Comparison of ENCODE assay signal across 13 cellular contexts in the genomic region with DNA sequence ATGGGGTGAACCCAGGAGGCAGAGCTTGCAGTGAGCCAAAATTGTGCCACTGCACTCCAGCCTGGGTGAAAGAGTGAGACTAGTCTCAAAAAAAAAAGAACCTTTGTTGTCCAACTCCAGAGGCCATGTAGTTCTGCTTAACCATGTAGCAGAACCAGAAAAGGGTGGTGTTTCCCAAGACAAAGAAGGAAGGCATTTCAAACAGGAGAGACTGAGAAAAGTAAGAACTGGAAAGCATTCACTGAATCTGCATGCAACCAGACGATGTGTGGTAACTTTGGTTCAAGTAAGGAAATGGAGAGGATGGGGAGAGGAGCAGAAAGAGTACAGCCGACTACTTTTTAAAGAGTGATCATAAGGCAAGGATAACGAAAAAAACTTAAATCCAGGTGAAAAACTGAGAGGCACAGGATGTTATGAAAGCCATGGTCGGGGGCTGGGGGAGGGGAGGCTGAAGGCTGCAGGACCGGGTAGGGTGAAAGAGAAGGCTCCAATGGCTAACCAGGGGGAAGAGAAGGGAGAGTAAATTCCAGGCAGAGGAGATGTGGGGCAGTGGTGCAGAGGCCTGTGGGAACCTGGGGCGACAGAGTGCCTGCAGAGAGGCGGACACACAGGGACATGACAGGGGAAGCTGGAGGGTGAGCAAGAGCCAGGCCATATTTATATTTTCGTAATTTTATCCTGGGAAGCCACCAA. TPM values are rescaled to one million over a fixed set of nuclear protein-coding genes. Genes with fewer than 3 reads are reported as not detected.
DNase-seq lines count a peak whose midpoint lies in the region; ATAC-seq, FAIRE-seq and TF ChIP-seq lines count a peak whose summit lies in the region.
"Had no signal": no experiment of that assay in that cellular context is flagged by ENCODE, and none has a peak within 500 bp of the region (broad histone marks: within the 10 kb centered on the region; RNA-seq: fewer than 3 reads in every experiment).

No MANE protein-coding gene starts in this region.

- WGBS in small intestine, 3 donors: 76 to 89% (median 84%) methylated on average over 8 of the region's 8 CpGs
- WGBS in HepG2 (ENCODE audit: low lambda C conversion rate): 84% methylated on average over 8 of the region's 8 CpGs

- no peak for TF ChIP-seq POLR2A in HepG2 (IDR thresholded peaks at IDR 0.05; ENCODE audit: insufficient read depth in 1 of 2, low read depth in 2 of 2, low read length in 2 of 2)

- no peaks in the 10 kb centered on the region for H3K9me3 Mint-ChIP-seq in activated T-helper 17 cell treated with anti-CD3 and anti-CD28 coated beads, Interleukin-2, amount 50 U/mL, for 72 hours
- no peaks in the 10 kb centered on the region for H3K9me3 Mint-ChIP-seq in naive B cell

- no peak overlapping the region for H2AFZ ChIP-seq in ACC112 (ENCODE audit: low read length, unreplicated experiment)
- H2AFZ ChIP-seq in HepG2 (ENCODE audit: low read length): no peak overlapping the region

- CTCF ChIA-PET in HepG2 (lab: Yijun Ruan, JAX; ENCODE audit: low intra/inter-chr PET ratio, low total read pairs): no interaction called here

- POLR2A ChIA-PET in HepG2 (lab: Yijun Ruan, JAX): no interaction called here

- H3K27me3 Mint-ChIP-seq in activated T-helper 17 cell treated with anti-CD3 and anti-CD28 coated beads, Interleukin-2, amount 50 U/mL, for 72 hours: no peaks in the 10 kb centered on the region
- no peaks in the 10 kb centered on the region for H3K27me3 Mint-ChIP-seq in naive B cell

- peaks cover 8% of the 10 kb centered on the region; the same call in 1 of the 2 replicates for H4K20me1 ChIP-seq in HepG2 (ENCODE audit: insufficient read depth, low read length)

- no peak for TF ChIP-seq CTCF in HepG2 (CRISPR knock-in tag; IDR thresholded peaks at IDR 0.05)

- no peak overlapping the region for H3K4me3 Mint-ChIP-seq in activated T-helper 17 cell treated with anti-CD3 and anti-CD28 coated beads, Interleukin-2, amount 50 U/mL, for 72 hours
- H3K4me3 Mint-ChIP-seq in naive B cell: peak overlapping the region; percentile 78 to 94 (median 86)

- H3K9me3 ChIP-seq in small intestine (ENCODE audit: control insufficient read depth, low read depth) (no peaks in the 10 kb centered on the region), HepG2 (ENCODE audit: low read length) (no peaks in the 10 kb centered on the region)

- H3K27ac ChIP-seq in ACC112 (ENCODE audit: low read depth, low read length) (peak overlapping the region; percentile 2; the same call in 1 of the 2 replicates), small intestine (ENCODE audit: low read depth in 1 of 2, low read length in 1 of 2) (no peak overlapping the region), HepG2 (ENCODE audit: extremely low read length, insufficient read depth, low read length) (no peak overlapping the region)
- H3K27ac ChIP-seq: WERI-Rb-1 had no signal

- H3K4me2 ChIP-seq in HepG2 (ENCODE audit: low read depth, low read length): no peak overlapping the region

- no peak for TF ChIP-seq RAD21 in HepG2 (CRISPR knock-in tag; IDR thresholded peaks at IDR 0.05)

- TF ChIP-seq EP300 in HepG2 (IDR thresholded peaks at IDR 0.05; ENCODE audit: low read depth in 2 of 2, low read length in 2 of 2): no peak
- no peak for TF ChIP-seq EP300 in HepG2 (CRISPR knock-in tag; IDR thresholded peaks at IDR 0.05; ENCODE audit: borderline replicate concordance)

- peaks cover 36% of the 10 kb centered on the region for H3K4me1 Mint-ChIP-seq in activated T-helper 17 cell treated with anti-CD3 and anti-CD28 coated beads, Interleukin-2, amount 50 U/mL, for 72 hours
- peaks cover 64 to 94% (median 68%) of the 10 kb centered on the region in 3 donors for H3K4me1 Mint-ChIP-seq in naive B cell

- no peak overlapping the region for H3K9ac ChIP-seq in HepG2 (ENCODE audit: insufficient read depth, low read depth, low read length)

- no peak for ATAC-seq in activated T-helper 17 cell treated with anti-CD3 and anti-CD28 coated beads, Interleukin-2, amount 50 U/mL, for 72 hours (replicated peaks)
- ATAC-seq in naive B cell (ENCODE audit: low read depth in 2 of 2): no peak
- no peak for ATAC-seq in HG03095 (IDR thresholded peaks at IDR 0.05; ENCODE audit: unreplicated experiment)
- no peak for ATAC-seq in HepG2
- ATAC-seq: right cardiac atrium had no signal

- BruUV-seq in HepG2 (replicated peaks; lab: Mats Ljungman, UMichigan): no TSS peak

- no peaks in the 10 kb centered on the region for H3K36me3 Mint-ChIP-seq in activated T-helper 17 cell treated with anti-CD3 and anti-CD28 coated beads, Interleukin-2, amount 50 U/mL, for 72 hours (ENCODE audit: low read depth)
- peaks cover 0 to 8% of the 10 kb centered on the region in 2 donors for H3K36me3 Mint-ChIP-seq in naive B cell

- FAIRE-seq in small intestine (lab: Jason Lieb, UNC): no peak
- no peak for FAIRE-seq in HepG2 (lab: Jason Lieb, UNC)
- FAIRE-seq: urothelium cell line had no signal

- H3K4me1 ChIP-seq in ACC112 (ENCODE audit: control insufficient read depth, insufficient read depth, low read length, unreplicated experiment) (peaks cover 16% of the 10 kb centered on the region), small intestine (ENCODE audit: control insufficient read depth in 2 of 2, insufficient read depth in 1 of 2, low read depth in 1 of 2, low read length in 1 of 2) (peaks cover 5 to 13% of the 10 kb centered on the region in 2 donors), HepG2 (ENCODE audit: insufficient read depth, low read length) (no peaks in the 10 kb centered on the region)

- H3K79me2 ChIP-seq in ACC112 (ENCODE audit: control insufficient read depth, insufficient read depth, low read length, unreplicated experiment) (peaks cover 58% of the 10 kb centered on the region), HepG2 (ENCODE audit: insufficient read depth, low read length) (peaks cover 75% of the 10 kb centered on the region)

- no peaks in the 10 kb centered on the region for H3K27me3 ChIP-seq in ACC112 (ENCODE audit: insufficient read depth, low read length)
- H3K27me3 ChIP-seq in small intestine (ENCODE audit: control insufficient read depth in 2 of 2, insufficient read depth in 2 of 2, low read length in 2 of 2): no peaks in the 10 kb centered on the region
- H3K27me3 ChIP-seq in HepG2 (ENCODE audit: control insufficient read depth in 1 of 2, insufficient read depth in 2 of 2, low read length in 2 of 2): no peaks in the 10 kb centered on the region

- intact Hi-C loops in HepG2 (cut with micrococcal nuclease; ENCODE audit: unreplicated experiment): no loop called here

- peak overlapping the region; percentile 99 for H3K27ac Mint-ChIP-seq in activated T-helper 17 cell treated with anti-CD3 and anti-CD28 coated beads, Interleukin-2, amount 50 U/mL, for 72 hours
- peak overlapping the region; percentile 97 to 100 (median 99) for H3K27ac Mint-ChIP-seq in naive B cell

- no peaks in the 10 kb centered on the region for H3K36me3 ChIP-seq in ACC112 (ENCODE audit: insufficient read depth, low read length)
- H3K36me3 ChIP-seq in small intestine (ENCODE audit: control insufficient read depth in 2 of 2, insufficient read depth in 2 of 2, low read length in 2 of 2): no peaks in the 10 kb centered on the region
- H3K36me3 ChIP-seq in HepG2 (replicated peaks in 1 of 2; ENCODE audit: control insufficient read depth in 1 of 2, insufficient read depth in 2 of 2, low read length in 2 of 2): peaks cover 0 to 17% of the 10 kb centered on the region in 2 experiments; a peak in 2 of 5 replicates

- in situ Hi-C loops in HepG2 (cut with HindIII; ENCODE audit: extremely low pct_ligation_motif_present, low pct_unique_long_range_greater_than_20kb): no loop called here

- no peak overlapping the region for H3K4me3 ChIP-seq in ACC112 (ENCODE audit: low read depth, low read length)
- no peak overlapping the region for H3K4me3 ChIP-seq in small intestine (ENCODE audit: low read depth in 1 of 2, low read length in 2 of 2)
- H3K4me3 ChIP-seq in HepG2 (replicated peaks in 1 of 3; ENCODE audit: insufficient read depth in 1 of 3, low read depth in 2 of 3, low read length in 3 of 3): no peak overlapping the region

- DNase-seq in GF-D8 (lab: John Stamatoyannopoulos, UW) (peak; percentile 35), naive B cell (no peak), small intestine (no peak), hippocampal formation (lab: John Stamatoyannopoulos, UW) (no peak), HepG2 (ENCODE audit: low spot score) (no peak)
- DNase-seq: HCEC 1CT, NCI-H345, right cardiac atrium, WERI-Rb-1 had no signal

TF ChIP-seq in HepG2, 621 proteins besides CTCF, POLR2A, EP300 and RAD21 (continues in another document):
- TF ChIP-seq MXI1 (IDR thresholded peaks at IDR 0.05; ENCODE audit: borderline replicate concordance, low read depth, low read length): no peak

RNA-seq across cellular contexts. Expression of a gene that starts 48.8 kb away (rescaled TPM):
- total RNA-seq in activated T-helper 17 cell treated with anti-CD3 and anti-CD28 coated beads, Interleukin-2, amount 50 U/mL, for 72 hours: 10 to 100 TPM; 48.6 to 70.7 TPM
- polyA plus RNA-seq in naive B cell (ENCODE audit: low read depth in 6 of 6) (100 to 1,000 TPM in 2 of 6 donors, 10 to 100 TPM in 4; 68.6 to 114 (median 93.2) TPM), small intestine (10 to 100 TPM; 10.3 to 17.0 (median 11.4) TPM), HepG2 (2011; rRNA removed) (92.7 and 114 TPM in 2 replicates)
- 107 and 154 TPM in 2 replicates for total RNA-seq in HepG2 (2016; rRNA removed; fragmentation: Illumina TruSeq; extraction: Trizol)
- total RNA-seq in HepG2 (2016; cell fraction: cytosol; rRNA removed; fragmentation: Illumina TruSeq; extraction: Trizol; ENCODE audit: low read depth): 39.6 and 40.0 TPM in 2 replicates
- 109 and 140 TPM in 2 replicates for total RNA-seq in HepG2 (2016; cell fraction: insoluble cytoplasmic fraction; rRNA removed; fragmentation: Illumina TruSeq; extraction: Trizol)
- 33.8 and 38.8 TPM in 2 replicates for total RNA-seq in HepG2 (2016; cell fraction: membrane; rRNA removed; fragmentation: Illumina TruSeq; extraction: Trizol)
- total RNA-seq in HepG2 (2016; cell fraction: nucleus; rRNA removed; fragmentation: Illumina TruSeq; extraction: Trizol): 42.1 and 45.3 TPM in 2 replicates
- 31.9 and 48.7 TPM in 2 replicates for polyA plus RNA-seq in HepG2 (2011; cell fraction: cytosol; rRNA removed)
- 24.0 TPM in 2 replicates for polyA plus RNA-seq in HepG2 (2011; cell fraction: nucleus; rRNA removed)
- polyA plus RNA-seq in HepG2 (2012): 75.2 and 78.0 TPM in 2 replicates
- 5.4 and 6.7 TPM in 2 replicates for polyA plus RNA-seq in HepG2 (2016; cell fraction: cytosol; fragmentation: Illumina TruSeq; extraction: Trizol; ENCODE audit: low read depth)
- polyA plus RNA-seq in HepG2 (2016; cell fraction: insoluble cytoplasmic fraction; fragmentation: Illumina TruSeq; extraction: Trizol; ENCODE audit: low read depth): 98.7 and 119 TPM in 2 replicates
- 10.3 and 16.3 TPM in 2 replicates for polyA plus RNA-seq in HepG2 (2016; cell fraction: membrane; fragmentation: Illumina TruSeq; extraction: Trizol; ENCODE audit: low read depth)
- 43.1 and 52.9 TPM in 2 replicates for polyA plus RNA-seq in HepG2 (2016; cell fraction: nucleus; fragmentation: Illumina TruSeq; extraction: Trizol; ENCODE audit: insufficient read depth, low read depth)
- 51.6 and 79.2 TPM in 2 replicates for polyA minus RNA-seq in HepG2 (2011; rRNA and poly(A)+ RNA removed; ENCODE audit: low replicate concordance)
- polyA minus RNA-seq in HepG2 (2011; cell fraction: cytosol; rRNA and poly(A)+ RNA removed): 36.6 and 37.6 TPM in 2 replicates
- polyA minus RNA-seq in HepG2 (2011; cell fraction: nucleus; rRNA and poly(A)+ RNA removed): 25.8 and 27.6 TPM in 2 replicates
